In genomic region chr21:43503075-43503750, GRCh38 we compare ENCODE assay signal across 7 cellular contexts.
DNase-seq lines count a peak whose midpoint lies in the region; ATAC-seq, FAIRE-seq and TF ChIP-seq lines count a peak whose summit lies in the region.
"Not testable (repeated sequence)": the region's sequence is repeated elsewhere in the genome, so short reads cannot be mapped to it uniquely, and the experiment has no call there.

No MANE protein-coding gene starts in this region.

- H3K79me1 ChIP-seq in IMR-90 (ENCODE audit: low read depth in 1 of 2, low read length in 2 of 2), result not testable (repeated sequence)

- H3K27ac Mint-ChIP-seq in WTC11, result not testable (repeated sequence)

- CTCF ChIA-PET in IMR-90 (lab: Yijun Ruan, JAX); WTC11 (lab: Charles Lee): not testable (repeated sequence)

- not testable (repeated sequence) for H3K4me1 ChIP-seq in IMR-90 (ENCODE audit: control insufficient read depth, insufficient read depth, low read length); right cardiac atrium (ENCODE audit: control insufficient read depth, insufficient read depth, low read length); lower lobe of right lung; pancreas; upper lobe of left lung

- H3K9ac ChIP-seq in IMR-90 (ENCODE audit: low read depth, low read length), result not testable (repeated sequence)

- not testable (repeated sequence) for H3K14ac ChIP-seq in IMR-90 (replicated peaks; ENCODE audit: low read depth, low read length)

- H3K27me3 ChIP-seq in IMR-90 (ENCODE audit: control insufficient read depth, insufficient read depth, low read length); right cardiac atrium (ENCODE audit: control insufficient read depth, insufficient read depth); lower lobe of right lung (ENCODE audit: low read depth); pancreas; upper lobe of left lung: not testable (repeated sequence)

- intact Hi-C loops in IMR-90 (cut with micrococcal nuclease); right cardiac atrium (cut with DNase I); lower lobe of right lung (cut with DNase I); pancreas (cut with DNase I): not testable (repeated sequence)

- H3K27me3 Mint-ChIP-seq in WTC11 (ENCODE audit: low read depth), result not testable (repeated sequence)

- FAIRE-seq in pancreas (lab: Jason Lieb, UNC), result not testable (repeated sequence)

- not testable (repeated sequence) for H2BK15ac ChIP-seq in IMR-90 (ENCODE audit: low read depth, low read length)

- not testable (repeated sequence) for TF ChIP-seq POLR2A in IMR-90 (IDR thresholded peaks at IDR 0.05; ENCODE audit: low read depth, low read length); upper lobe of left lung (IDR thresholded peaks at IDR 0.05)

- H3K36me3 ChIP-seq in IMR-90 (ENCODE audit: control insufficient read depth, insufficient read depth, low read length); lower lobe of right lung; pancreas; upper lobe of left lung: not testable (repeated sequence)

- in situ Hi-C loops in IMR-90 (cut with MboI; ENCODE audit: low sequenced_read_pairs), result not testable (repeated sequence)

- 0 out of 2 replicates have a peak, but pooled peaks have one; percentile 25 for ATAC-seq in IMR-90 (ENCODE audit: low read depth)
- ATAC-seq in WTC11, result peak; percentile 67; the same call in 1 of the 2 replicates
- peak; percentile 54 for ATAC-seq in esophagus mucosa
- ATAC-seq in right cardiac atrium, result peak; percentile 51 to 58
- peak; percentile 78 to 86 for ATAC-seq in lower lobe of right lung
- peak; percentile 49 to 67 (median 62) for ATAC-seq in pancreas
- peak; percentile 57 to 61 for ATAC-seq in upper lobe of left lung (ENCODE audit: low FRiP score in 2 of 2)

- H2BK5ac ChIP-seq in IMR-90 (ENCODE audit: low read depth, low read length, poor library complexity, severe bottlenecking), result not testable (repeated sequence)

- no CpG with 5 or more reads among the region's 15 CpGs for WGBS in IMR-90 (ENCODE audit: extremely low coverage in 2 of 2, insufficient read length in 1 of 2), 2 experiments
- WGBS in right cardiac atrium, result no CpG with 5 or more reads among the region's 15 CpGs
- no CpG with 5 or more reads among the region's 15 CpGs for WGBS in pancreas, 2 donors
- no CpG with 5 or more reads among the region's 15 CpGs for WGBS in upper lobe of left lung, 2 donors

- not testable (repeated sequence) for H3K4ac ChIP-seq in IMR-90 (ENCODE audit: low read depth, low read length)

- H3K9me3 ChIP-seq in IMR-90 (ENCODE audit: control insufficient read depth, insufficient read depth, low read length); right cardiac atrium (ENCODE audit: control insufficient read depth, low read length); lower lobe of right lung; pancreas; upper lobe of left lung: not testable (repeated sequence)

- POLR2A ChIA-PET in IMR-90 (lab: Charles Lee; ENCODE audit: unreplicated experiment); WTC11 (lab: Charles Lee): not testable (repeated sequence)

- H2AK5ac ChIP-seq in IMR-90 (ENCODE audit: low read depth, low read length), result not testable (repeated sequence)

- H3K23ac ChIP-seq in IMR-90 (ENCODE audit: low read depth, low read length), result not testable (repeated sequence)

- not testable (repeated sequence) for TF ChIP-seq EP300 in upper lobe of left lung (IDR thresholded peaks at IDR 0.05)

- not testable (repeated sequence) for H3K9me1 ChIP-seq in IMR-90 (ENCODE audit: insufficient read depth, low read length)

- H3K36me3 Mint-ChIP-seq in WTC11, result not testable (repeated sequence)

- not testable (repeated sequence) for TF ChIP-seq CTCF in IMR-90 (conservative IDR thresholded peaks at IDR 0.05; ENCODE audit: low read depth, low read length); WTC11 (IDR thresholded peaks at IDR 0.05); lower lobe of right lung (IDR thresholded peaks at IDR 0.05); pancreas (IDR thresholded peaks at IDR 0.05); upper lobe of left lung (IDR thresholded peaks at IDR 0.05)

- not testable (repeated sequence) for H3K9me3 Mint-ChIP-seq in WTC11

- H4K8ac ChIP-seq in IMR-90 (ENCODE audit: low read depth in 2 of 2, low read length in 2 of 2), result not testable (repeated sequence)

- not testable (repeated sequence) for H4K91ac ChIP-seq in IMR-90 (ENCODE audit: insufficient read depth, low read depth, low read length)

- dilution Hi-C loops in IMR-90 (cut with HindIII; ENCODE audit: low sequenced_read_pairs, unreplicated experiment), result not testable (repeated sequence)

- H2AFZ ChIP-seq in IMR-90 (replicated peaks; ENCODE audit: low read length, poor library complexity), result not testable (repeated sequence)

- H3K27ac ChIP-seq in IMR-90 (ENCODE audit: insufficient read depth, low read length); right cardiac atrium (ENCODE audit: low read length); lower lobe of right lung; pancreas; upper lobe of left lung: not testable (repeated sequence)

- not testable (repeated sequence) for H3K4me3 Mint-ChIP-seq in WTC11

- not testable (repeated sequence) for H2BK120ac ChIP-seq in IMR-90 (ENCODE audit: low read depth, low read length)

- not testable (repeated sequence) for H3K4me3 ChIP-seq in IMR-90 (ENCODE audit: insufficient read depth, low read depth, low read length); right cardiac atrium (ENCODE audit: low read length); lower lobe of right lung; pancreas; upper lobe of left lung

- not testable (repeated sequence) for H2AK9ac ChIP-seq in IMR-90 (replicated peaks; ENCODE audit: low read depth, low read length, poor library complexity)

- TF ChIP-seq RAD21 in IMR-90 (IDR thresholded peaks at IDR 0.05; ENCODE audit: low read length), result not testable (repeated sequence)

- not testable (repeated sequence) for H3K4me2 ChIP-seq in IMR-90 (ENCODE audit: low read depth, low read length)

- H3K4me1 Mint-ChIP-seq in WTC11, result not testable (repeated sequence)

- H4K20me1 ChIP-seq in IMR-90 (ENCODE audit: insufficient read depth, low read length), result not testable (repeated sequence)

- not testable (repeated sequence) for H3K18ac ChIP-seq in IMR-90 (ENCODE audit: low read depth, low read length)

- H4K5ac ChIP-seq in IMR-90 (ENCODE audit: low read depth, low read length), result not testable (repeated sequence)

- H3K56ac ChIP-seq in IMR-90 (ENCODE audit: extremely low read depth, insufficient read depth, low read length), result not testable (repeated sequence)

- not testable (repeated sequence) for H2BK20ac ChIP-seq in IMR-90 (ENCODE audit: low read depth, low read length)

- not testable (repeated sequence) for BruUV-seq in IMR-90 (replicated peaks; lab: Mats Ljungman, UMichigan)

- not testable (repeated sequence) for DNase-seq in IMR-90; WTC11 (ENCODE audit: low spot score); right cardiac atrium; lower lobe of right lung; pancreas; upper lobe of left lung

Comparison
In these comparisons a context has a peak if more than half of its experiments do, and no peak if none do; other contexts are left out.
1. ATAC-seq: peak in every context shown above with its lines; median percentile 82 in lower lobe of right lung; 67 in WTC11; 62 in pancreas; 59 in upper lobe of left lung; 54 in right cardiac atrium; 54 in esophagus mucosa; 25 in IMR-90.